In the genomic region with DNA sequence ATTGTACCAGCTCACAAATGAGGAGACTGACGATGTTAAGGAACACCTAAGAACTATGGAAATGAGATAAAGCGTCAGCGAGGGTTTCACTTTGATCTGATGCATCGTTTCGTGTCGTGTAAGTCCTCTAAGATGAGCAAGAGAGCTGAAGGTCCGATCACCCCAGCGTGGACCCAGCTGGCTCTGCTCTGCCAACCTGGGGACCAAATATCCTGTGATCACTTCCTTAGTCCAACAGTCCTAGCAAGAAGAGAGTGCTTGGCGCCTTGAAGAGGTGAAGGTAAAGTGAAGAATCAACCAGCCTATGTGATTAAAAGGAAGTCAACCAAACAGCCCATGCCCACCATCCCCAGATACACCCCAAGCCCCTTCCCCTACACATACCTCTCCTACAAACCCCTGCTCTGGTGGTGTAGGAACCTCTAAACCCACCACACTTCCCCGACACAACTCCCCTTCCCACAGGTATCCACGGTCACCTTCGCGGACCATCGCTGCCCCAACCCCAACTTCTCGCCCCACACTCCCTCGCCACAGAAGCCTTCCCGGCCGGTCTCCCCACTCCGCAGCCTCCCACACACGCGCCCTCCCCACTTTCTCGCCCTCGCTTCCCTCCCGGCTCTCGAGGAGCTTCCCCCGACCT, we compare ENCODE assay signal across 8 cellular contexts. TPM values are rescaled to one million over a fixed set of nuclear protein-coding genes. Genes with fewer than 3 reads are reported as not detected.
A peak's percentile ranks its signal among the peaks of the same experiment; 100 is the strongest.
DNase-seq lines count a peak whose midpoint lies in the region; ATAC-seq and TF ChIP-seq lines count a peak whose summit lies in the region.

No MANE protein-coding gene starts in this region.

- DNase-seq in EH (ENCODE audit: low read depth) (peak; percentile 43), dorsolateral prefrontal cortex (peak in 2 of 10 donors; percentile 5), substantia nigra (lab: John Stamatoyannopoulos, UW) (peak in 8 of 49 donors; percentile 4 to 49 (median 26)), foreskin melanocyte (no peak)
- peak; percentile 53 for DNase-seq in T-helper 2 cell treated with Interferon-gamma antibody and Interleukin-4, amounts not matched to agents 5 μg/mL and 100 μg/mL, for 36 hours (ENCODE audit: low spot score)

- peaks cover 17% of the 10 kb centered on the region for H3K36me3 Mint-ChIP-seq in T-helper 2 cell treated with Interferon-gamma antibody and Interleukin-4, amounts not matched to agents 5 μg/mL and 100 μg/mL, for 36 hours (ENCODE audit: low read depth)

- peaks cover 4% of the 10 kb centered on the region for H3K27me3 Mint-ChIP-seq in T-helper 2 cell treated with Interferon-gamma antibody and Interleukin-4, amounts not matched to agents 5 μg/mL and 100 μg/mL, for 36 hours (ENCODE audit: low read depth)

- peak overlapping the region; percentile 100 for H3K27ac Mint-ChIP-seq in T-helper 2 cell treated with Interferon-gamma antibody and Interleukin-4, amounts not matched to agents 5 μg/mL and 100 μg/mL, for 36 hours

- intact Hi-C loops in dorsolateral prefrontal cortex (cut with DNase I), result loop anchor here (5.0 to 10.0 kb wide), 4 partner anchors 55 to 155 kb away; a partner anchor contains a TSS

- no peaks in the 10 kb centered on the region for H3K9me3 ChIP-seq in mucosa of stomach (ENCODE audit: control insufficient read depth, low read length)

- TF ChIP-seq CTCF in dorsolateral prefrontal cortex (IDR thresholded peaks at IDR 0.05 in 54 of 56, conservative IDR thresholded peaks at IDR 0.05 in 2 of 56; ENCODE audit: low read depth in 1 of 56, partially characterized antibody in 56 of 56), result no peak

- H3K36me3 ChIP-seq in mucosa of stomach (ENCODE audit: control insufficient read depth, insufficient read depth, low read length), result no peaks in the 10 kb centered on the region

- no peaks in the 10 kb centered on the region for H3K9me3 Mint-ChIP-seq in T-helper 2 cell treated with Interferon-gamma antibody and Interleukin-4, amounts not matched to agents 5 μg/mL and 100 μg/mL, for 36 hours

- peak overlapping the region; percentile 51 to 100 (median 99) for H3K4me3 ChIP-seq in dorsolateral prefrontal cortex
- H3K4me3 ChIP-seq in mucosa of stomach (ENCODE audit: low read length), result peak overlapping the region; percentile 74

- H3K9ac ChIP-seq in mucosa of stomach (ENCODE audit: low read length), result peak overlapping the region; percentile 99

- H3K4me1 ChIP-seq in mucosa of stomach (ENCODE audit: control insufficient read depth, insufficient read depth, low read length), result peaks cover 10% of the 10 kb centered on the region

- peak overlapping the region in 51 of 59 donors; percentile 94 to 100 (median 99) for H3K27ac ChIP-seq in dorsolateral prefrontal cortex
- H3K27ac ChIP-seq in substantia nigra (ENCODE audit: low read depth, low read length, poor library complexity, severe bottlenecking), result peak overlapping the region; percentile 100

- H3K4me1 Mint-ChIP-seq in T-helper 2 cell treated with Interferon-gamma antibody and Interleukin-4, amounts not matched to agents 5 μg/mL and 100 μg/mL, for 36 hours (ENCODE audit: low read depth), result peaks cover 26% of the 10 kb centered on the region

- H3K27me3 ChIP-seq in dorsolateral prefrontal cortex (no peaks in the 10 kb centered on the region), mucosa of stomach (ENCODE audit: control insufficient read depth, insufficient read depth, low read length) (no peaks in the 10 kb centered on the region)

- H3K4me3 Mint-ChIP-seq in T-helper 2 cell treated with Interferon-gamma antibody and Interleukin-4, amounts not matched to agents 5 μg/mL and 100 μg/mL, for 36 hours, result peak overlapping the region; percentile 94

- ATAC-seq in HG02759 (IDR thresholded peaks at IDR 0.05; ENCODE audit: unreplicated experiment) (peak; percentile 22), GM21381 (IDR thresholded peaks at IDR 0.05; ENCODE audit: unreplicated experiment) (no peak)

RNA-seq across cellular contexts. Expression of a gene that starts 0.7 kb away (rescaled TPM):
- total RNA-seq in dorsolateral prefrontal cortex, result 10 to 100 TPM; 20.5 to 40.7 (median 28.6) TPM

RNA-seq across cellular contexts. Expression of a gene that starts 26.9 kb away (rescaled TPM):
- total RNA-seq in dorsolateral prefrontal cortex, result 10 to 100 TPM; 19.5 to 48.8 (median 27.8) TPM
